Comparison of ENCODE assay signal across 17 cellular contexts in the genomic region with DNA sequence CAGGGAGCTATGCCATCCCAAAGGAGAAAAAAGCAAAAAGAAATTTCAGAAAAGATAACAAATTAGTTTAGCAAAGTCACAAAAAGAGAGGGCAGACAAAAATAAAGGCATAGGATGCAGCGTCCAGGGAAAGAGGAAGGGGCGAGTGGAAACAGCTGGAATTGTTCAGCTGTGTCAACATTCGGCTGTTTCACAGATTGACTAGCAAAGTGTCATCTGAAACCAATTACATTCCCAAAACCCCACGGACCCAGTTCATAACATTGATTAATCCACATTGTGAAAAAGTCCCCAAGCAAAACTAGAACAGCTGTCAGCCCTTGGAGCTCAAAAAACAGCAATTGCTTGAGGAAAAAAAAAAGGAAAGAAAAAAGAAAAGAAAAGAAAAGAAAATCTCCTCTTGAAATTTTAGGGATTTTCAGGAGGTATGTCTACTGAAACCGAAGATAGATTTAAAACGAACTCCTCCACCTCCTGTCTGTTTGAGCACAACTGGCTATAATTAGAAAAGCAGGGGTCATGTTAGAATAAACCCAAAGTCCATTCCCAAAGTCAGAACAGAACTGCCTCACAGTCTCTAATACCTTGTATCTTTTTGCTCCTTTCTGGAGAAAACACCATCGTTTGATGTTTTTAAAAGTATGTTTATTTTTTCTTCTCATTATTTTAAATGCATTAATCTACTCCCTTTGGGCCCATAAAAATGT.
DNase-seq lines count a peak whose midpoint lies in the region; ATAC-seq and TF ChIP-seq lines count a peak whose summit lies in the region.
"Had no signal": no experiment of that assay in that cellular context is flagged by ENCODE, and none has a peak within 500 bp of the region (broad histone marks: within the 10 kb centered on the region; RNA-seq: fewer than 3 reads in every experiment).

No MANE protein-coding gene starts in this region.

- H3K36me3 Mint-ChIP-seq in endodermal cell (ENCODE audit: low read depth) = no peaks in the 10 kb centered on the region
- no peaks in the 10 kb centered on the region for H3K36me3 Mint-ChIP-seq in activated naive CD4-positive, alpha-beta T cell treated with anti-CD3 and anti-CD28 coated beads, Interleukin-2, amount 50 U/mL, for 72 hours
- H3K36me3 Mint-ChIP-seq: naive B cell had no signal

- no peaks in the 10 kb centered on the region for H3K79me1 ChIP-seq in IMR-90 (ENCODE audit: low read depth in 1 of 2, low read length in 2 of 2)

- no peaks in the 10 kb centered on the region for H3K27me3 Mint-ChIP-seq in endodermal cell (ENCODE audit: insufficient read depth)

- H4K5ac ChIP-seq in IMR-90 (ENCODE audit: low read depth, low read length) = no peak overlapping the region

- in situ Hi-C loops in IMR-90 (cut with MboI; ENCODE audit: low sequenced_read_pairs) = loop anchor here (10.0 kb wide), 1 partner anchor 55 kb away; no protein-coding TSS in a partner anchor

- H3K4me3 ChIP-seq in IMR-90 (ENCODE audit: insufficient read depth, low read depth, low read length) (no peak overlapping the region), left ventricle myocardium inferior (no peak overlapping the region), endodermal cell (ENCODE audit: low read length) (no peak overlapping the region)
- H3K4me3 ChIP-seq: tibial artery had no signal

- no peaks in the 10 kb centered on the region for H3K9me3 Mint-ChIP-seq in endodermal cell
- no peaks in the 10 kb centered on the region for H3K9me3 Mint-ChIP-seq in activated naive CD4-positive, alpha-beta T cell treated with anti-CD3 and anti-CD28 coated beads, Interleukin-2, amount 50 U/mL, for 72 hours
- H3K9me3 Mint-ChIP-seq: activated T-helper 2 cell treated with anti-CD3 and anti-CD28 coated beads, Interferon-gamma antibody, Interleukin-2, Interleukin-4, amounts not matched to agents 10 μg/mL and 5 μg/mL and 100 μg/mL, durations not matched to agents 14 hours and 24 hours and 36 hours; naive B cell had no signal

- H3K4ac ChIP-seq in IMR-90 (ENCODE audit: low read depth, low read length) = no peak overlapping the region

- H3K27ac ChIP-seq in IMR-90 (ENCODE audit: insufficient read depth, low read length) (no peak overlapping the region), left ventricle myocardium inferior (replicated peaks) (peak overlapping the region; percentile 16), endodermal cell (ENCODE audit: low read depth, low read length) (no peak overlapping the region)
- H3K27ac ChIP-seq: tibial artery had no signal

- no peak for ATAC-seq in IMR-90 (ENCODE audit: low read depth)
- ATAC-seq in HG03045 (IDR thresholded peaks at IDR 0.05; ENCODE audit: unreplicated experiment) = no peak
- ATAC-seq in activated naive CD4-positive, alpha-beta T cell treated with anti-CD3 and anti-CD28 coated beads, Interleukin-2, amount 50 U/mL, for 72 hours = no peak
- ATAC-seq: activated CD8-positive, alpha-beta T cell treated with anti-CD3 and anti-CD28 coated beads, Interleukin-2, amount 10 ng/mL, durations not matched to agents 7 days and 5 days; esophagus mucosa had no signal

- H2AFZ ChIP-seq in IMR-90 (replicated peaks; ENCODE audit: low read length, poor library complexity) = no peak overlapping the region

- peaks cover 12% of the 10 kb centered on the region for H3K4me1 Mint-ChIP-seq in endodermal cell
- H3K4me1 Mint-ChIP-seq: naive B cell had no signal

- peaks cover 7% of the 10 kb centered on the region for H3K27me3 ChIP-seq in IMR-90 (ENCODE audit: control insufficient read depth, insufficient read depth, low read length)
- H3K27me3 ChIP-seq in left ventricle myocardium inferior (ENCODE audit: low read depth) = no peaks in the 10 kb centered on the region
- H3K27me3 ChIP-seq in endodermal cell (ENCODE audit: control insufficient read depth, insufficient read depth, low read length, poor library complexity, severe bottlenecking) = no peaks in the 10 kb centered on the region
- H3K27me3 ChIP-seq: tibial artery had no signal

- no peaks in the 10 kb centered on the region for H3K9me1 ChIP-seq in IMR-90 (ENCODE audit: insufficient read depth, low read length)

- peak; percentile 14 for DNase-seq in AG09319 (ENCODE audit: extremely low read depth, low read depth)
- DNase-seq in IMR-90 = peak; percentile 4
- DNase-seq in SHP77 treated with DMSO at 0.1 percent for 48 hours (lab: John Stamatoyannopoulos, UW) = peak; percentile 63
- no peak for DNase-seq in left ventricle myocardium inferior
- no peak for DNase-seq in endodermal cell
- DNase-seq in activated CD4-positive, alpha-beta T cell treated with anti-CD3 and anti-CD28 coated beads for 4 hours = no peak
- no peak for DNase-seq in activated naive CD4-positive, alpha-beta T cell treated with anti-CD3 and anti-CD28 coated beads, Interleukin-2, amount 50 U/mL, for 72 hours (ENCODE audit: low spot score in 2 of 2)
- DNase-seq: activated CD8-positive, alpha-beta T cell treated with anti-CD3 and anti-CD28 coated beads, Interleukin-2, amount 10 ng/mL, durations not matched to agents 7 days and 5 days; amygdala; hippocampal formation; left cardiac atrium; naive B cell; stimulated activated CD4-positive, alpha-beta T cell treated with anti-CD3 and anti-CD28 coated beads, Interleukin-2, amount 100 ng/mL, for 48 hours; tibial artery had no signal

- no peak overlapping the region for H2BK120ac ChIP-seq in IMR-90 (ENCODE audit: low read depth, low read length)

- H3K56ac ChIP-seq in IMR-90 (ENCODE audit: extremely low read depth, insufficient read depth, low read length) = no peak overlapping the region

- H2BK15ac ChIP-seq in IMR-90 (ENCODE audit: low read depth, low read length) = no peak overlapping the region

- H2AK9ac ChIP-seq in IMR-90 (replicated peaks; ENCODE audit: low read depth, low read length, poor library complexity) = no peak overlapping the region

- H2BK20ac ChIP-seq in IMR-90 (ENCODE audit: low read depth, low read length) = no peak overlapping the region

- intact Hi-C loops in IMR-90 (cut with micrococcal nuclease) = no loop called here
- intact Hi-C loops in left ventricle myocardium inferior (cut with micrococcal nuclease) = loop anchor here (10.0 kb wide), 1 partner anchor 55 kb away; no protein-coding TSS in a partner anchor

- BruUV-seq in IMR-90 (replicated peaks; lab: Mats Ljungman, UMichigan) = no TSS peak

- no CpG with 5 or more reads among the region's 7 CpGs for WGBS in IMR-90 (ENCODE audit: extremely low coverage in 2 of 2, insufficient read length in 1 of 2), 2 experiments
- 59 to 73% methylated on average over 2 to 6 of the region's 7 CpGs for WGBS in endodermal cell (ENCODE audit: insufficient coverage in 1 of 2, insufficient read length in 1 of 2), 2 experiments

- H3K4me3 Mint-ChIP-seq in endodermal cell = no peak overlapping the region
- H3K4me3 Mint-ChIP-seq: activated CD8-positive, alpha-beta T cell treated with anti-CD3 and anti-CD28 coated beads, Interleukin-2, amount 10 ng/mL, durations not matched to agents 7 days and 5 days; naive B cell had no signal

- no peak overlapping the region for H4K91ac ChIP-seq in IMR-90 (ENCODE audit: insufficient read depth, low read depth, low read length)

- dilution Hi-C loops in IMR-90 (cut with HindIII; ENCODE audit: low sequenced_read_pairs, unreplicated experiment) = no loop called here

- H3K9me3 ChIP-seq in IMR-90 (ENCODE audit: control insufficient read depth, insufficient read depth, low read length) (no peaks in the 10 kb centered on the region), left ventricle myocardium inferior (replicated peaks) (no peaks in the 10 kb centered on the region), endodermal cell (ENCODE audit: control insufficient read depth, low read length) (no peaks in the 10 kb centered on the region)
- H3K9me3 ChIP-seq: tibial artery had no signal

- H3K4me2 ChIP-seq in IMR-90 (ENCODE audit: low read depth, low read length) = no peak overlapping the region

- TF ChIP-seq CTCF in AG09319 (IDR thresholded peaks at IDR 0.05; ENCODE audit: low read depth, low read length) (no peak), IMR-90 (conservative IDR thresholded peaks at IDR 0.05; ENCODE audit: low read depth, low read length) (no peak), left ventricle myocardium inferior (IDR thresholded peaks at IDR 0.05; ENCODE audit: borderline replicate concordance) (no peak), endodermal cell (conservative IDR thresholded peaks at IDR 0.05) (no peak)

- H3K9ac ChIP-seq in IMR-90 (ENCODE audit: low read depth, low read length) (no peak overlapping the region), endodermal cell (ENCODE audit: extremely low read depth, low read length, poor library complexity, severe bottlenecking) (no peak overlapping the region)

- H3K36me3 ChIP-seq in IMR-90 (ENCODE audit: control insufficient read depth, insufficient read depth, low read length) (no peaks in the 10 kb centered on the region), left ventricle myocardium inferior (no peaks in the 10 kb centered on the region), endodermal cell (ENCODE audit: control insufficient read depth, insufficient read depth, low read length) (no peaks in the 10 kb centered on the region)
- H3K36me3 ChIP-seq: tibial artery had no signal

- H2BK5ac ChIP-seq in IMR-90 (ENCODE audit: low read depth, low read length, poor library complexity, severe bottlenecking) = no peak overlapping the region

- no peaks in the 10 kb centered on the region for H4K20me1 ChIP-seq in IMR-90 (ENCODE audit: insufficient read depth, low read length)

- no peak for TF ChIP-seq RAD21 in IMR-90 (IDR thresholded peaks at IDR 0.05; ENCODE audit: low read length)

- H4K8ac ChIP-seq in IMR-90 (ENCODE audit: low read depth in 2 of 2, low read length in 2 of 2) = no peak overlapping the region

- H3K14ac ChIP-seq in IMR-90 (replicated peaks; ENCODE audit: low read depth, low read length) = no peak overlapping the region

- H2AK5ac ChIP-seq in IMR-90 (ENCODE audit: low read depth, low read length) = no peak overlapping the region

- POLR2A ChIA-PET in IMR-90 (lab: Charles Lee; ENCODE audit: unreplicated experiment) = no interaction called here

- no peaks in the 10 kb centered on the region for H3K4me1 ChIP-seq in IMR-90 (ENCODE audit: control insufficient read depth, insufficient read depth, low read length)
- H3K4me1 ChIP-seq in left ventricle myocardium inferior = peaks cover 14% of the 10 kb centered on the region
- no peaks in the 10 kb centered on the region for H3K4me1 ChIP-seq in endodermal cell (ENCODE audit: control insufficient read depth, insufficient read depth, low read length)

- no peak overlapping the region for H3K27ac Mint-ChIP-seq in endodermal cell
- no peak overlapping the region for H3K27ac Mint-ChIP-seq in activated naive CD4-positive, alpha-beta T cell treated with anti-CD3 and anti-CD28 coated beads, Interleukin-2, amount 50 U/mL, for 72 hours
- H3K27ac Mint-ChIP-seq: activated CD8-positive, alpha-beta T cell treated with anti-CD3 and anti-CD28 coated beads, Interleukin-2, amount 10 ng/mL, durations not matched to agents 7 days and 5 days; activated T-helper 2 cell treated with anti-CD3 and anti-CD28 coated beads, Interferon-gamma antibody, Interleukin-2, Interleukin-4, amounts not matched to agents 10 μg/mL and 5 μg/mL and 100 μg/mL, durations not matched to agents 14 hours and 24 hours and 36 hours; naive B cell had no signal

- no peak overlapping the region for H3K18ac ChIP-seq in IMR-90 (ENCODE audit: low read depth, low read length)

- no peak overlapping the region for H3K23ac ChIP-seq in IMR-90 (ENCODE audit: low read depth, low read length)

- CTCF ChIA-PET in IMR-90 (lab: Yijun Ruan, JAX) = no interaction called here

- no peak for TF ChIP-seq POLR2A in IMR-90 (IDR thresholded peaks at IDR 0.05; ENCODE audit: low read depth, low read length)

Comparison
In these comparisons a context has a peak if more than half of its experiments do, and no peak if none do; other contexts are left out.
1. DNase-seq: peak in AG09319 (single experiment), IMR-90 (single experiment) and SHP77 treated with DMSO at 0.1 percent for 48 hours (single experiment); none in left ventricle myocardium inferior (single experiment), endodermal cell (single experiment), activated CD4-positive, alpha-beta T cell treated with anti-CD3 and anti-CD28 coated beads for 4 hours (0 of 2) and activated naive CD4-positive, alpha-beta T cell treated with anti-CD3 and anti-CD28 coated beads, Interleukin-2, amount 50 U/mL, for 72 hours (0 of 2).